Comparison of ENCODE assay signal across 16 cellular contexts in genomic region chr15:63469190-63469589, GRCh38. TPM values are rescaled to one million over a fixed set of nuclear protein-coding genes. Genes with fewer than 3 reads are reported as not detected.
DNase-seq lines count a peak whose midpoint lies in the region; ATAC-seq and TF ChIP-seq lines count a peak whose summit lies in the region.
"Had no signal": no experiment of that assay in that cellular context is flagged by ENCODE, and none has a peak within 500 bp of the region (broad histone marks: within the 10 kb centered on the region; RNA-seq: fewer than 3 reads in every experiment).

No MANE protein-coding gene starts in this region.

- peaks cover 32% of the 10 kb centered on the region for H3K4me1 ChIP-seq in hepatocyte (ENCODE audit: insufficient read depth)
- H3K4me1 ChIP-seq in Karpas-422 (ENCODE audit: low read length): peaks cover 2% of the 10 kb centered on the region
- H3K4me1 ChIP-seq in left ventricle myocardium inferior: peaks cover 15% of the 10 kb centered on the region

- H4K20me1 ChIP-seq in hepatocyte (ENCODE audit: insufficient read depth, poor library complexity, severe bottlenecking) (no peaks in the 10 kb centered on the region), Karpas-422 (ENCODE audit: insufficient read depth, low read depth, low read length) (no peaks in the 10 kb centered on the region)

- H3K36me3 Mint-ChIP-seq in memory B cell: no peaks in the 10 kb centered on the region
- H3K36me3 Mint-ChIP-seq: brain had no signal

- H3K4me3 Mint-ChIP-seq in memory B cell: no peak overlapping the region
- H3K4me3 Mint-ChIP-seq: brain had no signal

- no peak overlapping the region for H3K4me3 ChIP-seq in hepatocyte
- H3K4me3 ChIP-seq in Karpas-422 (ENCODE audit: low read length): no peak overlapping the region
- no peak overlapping the region for H3K4me3 ChIP-seq in left ventricle myocardium inferior
- H3K4me3 ChIP-seq: thyroid gland had no signal

- H3K4me2 ChIP-seq in hepatocyte (no peak overlapping the region), Karpas-422 (ENCODE audit: low read depth, low read length, poor library complexity, severe bottlenecking) (no peak overlapping the region)

- no peaks in the 10 kb centered on the region for H3K9me2 ChIP-seq in hepatocyte (replicated peaks; ENCODE audit: insufficient read depth)
- no peaks in the 10 kb centered on the region for H3K9me2 ChIP-seq in Karpas-422 (replicated peaks; ENCODE audit: insufficient read depth, low read length)

- H3K36me3 ChIP-seq in hepatocyte (replicated peaks; ENCODE audit: insufficient read depth, low read depth): no peaks in the 10 kb centered on the region
- no peaks in the 10 kb centered on the region for H3K36me3 ChIP-seq in Karpas-422 (ENCODE audit: insufficient read depth, low read length)
- no peaks in the 10 kb centered on the region for H3K36me3 ChIP-seq in left ventricle myocardium inferior
- H3K36me3 ChIP-seq: thyroid gland had no signal

- no peaks in the 10 kb centered on the region for H3K79me2 ChIP-seq in hepatocyte
- no peaks in the 10 kb centered on the region for H3K79me2 ChIP-seq in Karpas-422 (ENCODE audit: low read length)

- H3K9me3 ChIP-seq in hepatocyte (ENCODE audit: low read depth) (no peaks in the 10 kb centered on the region), Karpas-422 (ENCODE audit: low read length) (no peaks in the 10 kb centered on the region), left ventricle myocardium inferior (replicated peaks) (no peaks in the 10 kb centered on the region)
- H3K9me3 ChIP-seq: thyroid gland had no signal

- no peak overlapping the region for H3K27ac ChIP-seq in hepatocyte
- H3K27ac ChIP-seq in Karpas-422 (ENCODE audit: low read length): no peak overlapping the region
- H3K27ac ChIP-seq in left ventricle myocardium inferior (replicated peaks): no peak overlapping the region
- H3K27ac ChIP-seq: thyroid gland had no signal

- H3K27me3 Mint-ChIP-seq in memory B cell: no peaks in the 10 kb centered on the region

- peak; percentile 68 for DNase-seq in stimulated activated CD4-positive, alpha-beta T cell treated with anti-CD3 and anti-CD28 coated beads, Interleukin-1b, Interleukin-23, amount 100 ng/mL, for 48 hours
- DNase-seq in stimulated activated CD4-positive, alpha-beta T cell treated with anti-CD3 and anti-CD28 coated beads, Interleukin-12 subunit alpha, Interleukin-12 subunit beta, amount 100 ng/mL, for 4 hours: no peak
- DNase-seq in activated CD4-positive, alpha-beta T cell treated with anti-CD3 and anti-CD28 coated beads, Interleukin-2, amount 50 U/mL, for 4 hours: peak; percentile 35 to 51
- DNase-seq in memory B cell (ENCODE audit: low spot score in 2 of 2) (no peak), hepatocyte (ENCODE audit: low spot score) (no peak), Karpas-422 (no peak), left ventricle myocardium inferior (no peak)
- DNase-seq: activated gamma-delta T cell treated with Interleukin-2 at 50 U/mL for 16 hours; foreskin melanocyte; GDM1; NCI-H1436; NK-92 treated with Interleukin-12 subunit alpha and Interleukin-12 subunit beta, amount 100 ng/mL, for 24 hours; nucleus accumbens; right cardiac atrium; thyroid gland had no signal

- no peaks in the 10 kb centered on the region for H3K9me3 Mint-ChIP-seq in memory B cell

- ATAC-seq in memory B cell (ENCODE audit: low read depth): no peak
- ATAC-seq: right cardiac atrium had no signal

- intact Hi-C loops in left ventricle myocardium inferior (cut with micrococcal nuclease): no loop called here

- H2AFZ ChIP-seq in hepatocyte (no peak overlapping the region), Karpas-422 (ENCODE audit: low read length) (no peak overlapping the region)

- H3K9ac ChIP-seq in Karpas-422 (ENCODE audit: low read length): no peak overlapping the region

- 87% methylated on average over 5 of the region's 5 CpGs for WGBS in hepatocyte (ENCODE audit: low lambda C conversion rate, missing lambda C conversion rate)

- peak overlapping the region; percentile 53 for H3K27ac Mint-ChIP-seq in memory B cell

- TF ChIP-seq CTCF in hepatocyte (IDR thresholded peaks at IDR 0.05; ENCODE audit: poor library complexity) (no peak), left ventricle myocardium inferior (IDR thresholded peaks at IDR 0.05; ENCODE audit: borderline replicate concordance) (no peak)

- peaks cover 30% of the 10 kb centered on the region for H3K4me1 Mint-ChIP-seq in memory B cell

- H3K27me3 ChIP-seq in hepatocyte (no peaks in the 10 kb centered on the region), Karpas-422 (ENCODE audit: low read length) (no peaks in the 10 kb centered on the region), left ventricle myocardium inferior (ENCODE audit: low read depth) (no peaks in the 10 kb centered on the region)
- H3K27me3 ChIP-seq: thyroid gland had no signal

RNA-seq across cellular contexts. Expression of gene USP3, which starts 35.2 kb away (rescaled TPM):
- total RNA-seq in hepatocyte (55.4 and 61.2 TPM in 2 replicates), left ventricle myocardium inferior (17.2 TPM)
- 25.7 and 30.5 TPM in 2 replicates for polyA plus RNA-seq in hepatocyte
- 15.4 and 16.8 TPM in 2 replicates for total RNA-seq in Karpas-422 (2014; rRNA removed; shearing (Covaris generic); ENCODE audit: low replicate concordance)

Comparison
In these comparisons a context has a peak if more than half of its experiments do, and no peak if none do; other contexts are left out.
1. DNase-seq: peak in stimulated activated CD4-positive, alpha-beta T cell treated with anti-CD3 and anti-CD28 coated beads, Interleukin-1b, Interleukin-23, amount 100 ng/mL, for 48 hours (single experiment) and activated CD4-positive, alpha-beta T cell treated with anti-CD3 and anti-CD28 coated beads, Interleukin-2, amount 50 U/mL, for 4 hours (2 of 2); none in stimulated activated CD4-positive, alpha-beta T cell treated with anti-CD3 and anti-CD28 coated beads, Interleukin-12 subunit alpha, Interleukin-12 subunit beta, amount 100 ng/mL, for 4 hours (single experiment), memory B cell (0 of 2), hepatocyte (single experiment), Karpas-422 (single experiment) and left ventricle myocardium inferior (single experiment).